In genomic region chr4:105145913-105146285, GRCh38 we compare ENCODE assay signal across 1 cellular context.
TF ChIP-seq lines count a peak whose summit lies in the region.

No MANE protein-coding gene starts in this region.

TF ChIP-seq in HepG2, 621 proteins besides CTCF, POLR2A, EP300 and RAD21 (continued from another document):
- TF ChIP-seq PHF20 (CRISPR knock-in tag; IDR thresholded peaks at IDR 0.05) (peak; percentile 23; the same call in 1 of the 2 replicates), FOXC1 (CRISPR knock-in tag; IDR thresholded peaks at IDR 0.05; ENCODE audit: borderline replicate concordance) (0 out of 2 replicates have a peak, but pooled peaks have one; percentile 13), POGZ (CRISPR knock-in tag; IDR thresholded peaks at IDR 0.05) (0 out of 2 replicates have a peak, but pooled peaks have one; percentile 2), MBD4 (IDR thresholded peaks at IDR 0.05; ENCODE audit: borderline replicate concordance, low read length) (no peak), ZNF772 (CRISPR knock-in tag; IDR thresholded peaks at IDR 0.05) (0 out of 2 replicates have a peak, but pooled peaks have one; percentile 31), SETDB1 (CRISPR knock-in tag; IDR thresholded peaks at IDR 0.05; ENCODE audit: borderline replicate concordance) (no peak), RNF2 (conservative IDR thresholded peaks at IDR 0.05; ENCODE audit: low read depth) (no peak), RBAK (CRISPR knock-in tag; IDR thresholded peaks at IDR 0.05) (no peak), TBX2 (CRISPR knock-in tag; IDR thresholded peaks at IDR 0.05; ENCODE audit: borderline replicate concordance) (peak; percentile 17; the same call in 1 of the 2 replicates), ZNF143 (CRISPR knock-in tag; IDR thresholded peaks at IDR 0.05) (no peak), HIC2 (CRISPR knock-in tag; IDR thresholded peaks at IDR 0.05; ENCODE audit: low read depth) (peak; percentile 53), AHR (CRISPR knock-in tag; IDR thresholded peaks at IDR 0.05) (0 out of 2 replicates have a peak, but pooled peaks have one; percentile 8), ZFX (CRISPR knock-in tag; IDR thresholded peaks at IDR 0.05; ENCODE audit: low read depth) (peak; percentile 6; the same call in 1 of the 2 replicates), SIN3A (IDR thresholded peaks at IDR 0.05; ENCODE audit: borderline replicate concordance, low read depth, low read length) (0 out of 2 replicates have a peak, but pooled peaks have one; percentile 16), ZNF501 (CRISPR knock-in tag; IDR thresholded peaks at IDR 0.05) (peak; percentile 45; the same call in 1 of the 2 replicates), ARHGAP35 (CRISPR knock-in tag; IDR thresholded peaks at IDR 0.05; ENCODE audit: borderline replicate concordance) (no peak), BATF2 (CRISPR knock-in tag; IDR thresholded peaks at IDR 0.05) (0 out of 2 replicates have a peak, but pooled peaks have one; percentile 40)
- TF ChIP-seq, protein P1, sequence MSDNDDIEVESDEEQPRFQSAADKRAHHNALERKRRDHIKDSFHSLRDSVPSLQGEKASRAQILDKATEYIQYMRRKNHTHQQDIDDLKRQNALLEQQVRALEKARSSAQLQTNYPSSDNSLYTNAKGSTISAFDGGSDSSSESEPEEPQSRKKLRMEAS (IDR thresholded peaks at IDR 0.05) = peak; percentile 53; the same call in 1 of the 2 replicates
